ENCODE assay signal across 1 cellular context in the genomic region with DNA sequence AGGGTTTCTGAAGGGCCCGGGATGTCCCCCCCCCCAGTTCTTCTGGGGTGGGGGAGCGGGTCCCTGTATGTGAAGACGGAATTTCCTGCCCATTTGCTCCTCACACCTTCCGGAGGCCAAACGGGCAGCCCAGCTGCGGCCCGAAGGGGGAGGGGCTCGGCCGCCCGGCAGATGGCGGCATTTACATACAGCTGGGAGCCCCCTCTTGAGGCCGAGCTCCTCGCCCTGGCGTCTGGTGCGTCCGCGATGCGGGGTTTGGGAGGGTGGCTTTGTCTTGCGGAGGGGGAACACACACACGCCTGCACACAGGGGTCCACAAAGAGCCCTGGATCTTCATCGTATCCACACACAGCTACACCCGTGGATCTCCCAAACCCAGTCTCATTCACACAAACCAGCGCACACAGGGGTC.
TF ChIP-seq lines count a peak whose summit lies in the region.

No MANE protein-coding gene starts in this region.

TF ChIP-seq in HepG2, 621 proteins besides CTCF, POLR2A, EP300 and RAD21 (continued from another document):
- no peak for TF ChIP-seq NFAT5 (CRISPR knock-in tag; IDR thresholded peaks at IDR 0.05)
- TF ChIP-seq STAG1 (CRISPR knock-in tag; IDR thresholded peaks at IDR 0.05): peak; percentile 66
